1 cellular context compared by ENCODE assay signal in genomic region chrX:149830192-149830873, GRCh38.
A peak's percentile ranks its signal among the peaks of the same experiment; 100 is the strongest.
TF ChIP-seq lines count a peak whose summit lies in the region.

No MANE protein-coding gene starts in this region.

TF ChIP-seq in HepG2, 621 proteins besides CTCF, POLR2A, EP300 and RAD21:
- TF ChIP-seq SNAPC4 (CRISPR knock-in tag; IDR thresholded peaks at IDR 0.05) (no peak), ZNF737 (CRISPR knock-in tag; IDR thresholded peaks at IDR 0.05; ENCODE audit: borderline replicate concordance) (no peak), ZNF652 (CRISPR knock-in tag; IDR thresholded peaks at IDR 0.05; ENCODE audit: borderline replicate concordance, low read depth) (0 out of 2 replicates have a peak, but pooled peaks have one; percentile 46), ZFP36 (IDR thresholded peaks at IDR 0.05; ENCODE audit: borderline replicate concordance, low read depth, low read length, partially characterized antibody) (no peak)
